In the genomic region with DNA sequence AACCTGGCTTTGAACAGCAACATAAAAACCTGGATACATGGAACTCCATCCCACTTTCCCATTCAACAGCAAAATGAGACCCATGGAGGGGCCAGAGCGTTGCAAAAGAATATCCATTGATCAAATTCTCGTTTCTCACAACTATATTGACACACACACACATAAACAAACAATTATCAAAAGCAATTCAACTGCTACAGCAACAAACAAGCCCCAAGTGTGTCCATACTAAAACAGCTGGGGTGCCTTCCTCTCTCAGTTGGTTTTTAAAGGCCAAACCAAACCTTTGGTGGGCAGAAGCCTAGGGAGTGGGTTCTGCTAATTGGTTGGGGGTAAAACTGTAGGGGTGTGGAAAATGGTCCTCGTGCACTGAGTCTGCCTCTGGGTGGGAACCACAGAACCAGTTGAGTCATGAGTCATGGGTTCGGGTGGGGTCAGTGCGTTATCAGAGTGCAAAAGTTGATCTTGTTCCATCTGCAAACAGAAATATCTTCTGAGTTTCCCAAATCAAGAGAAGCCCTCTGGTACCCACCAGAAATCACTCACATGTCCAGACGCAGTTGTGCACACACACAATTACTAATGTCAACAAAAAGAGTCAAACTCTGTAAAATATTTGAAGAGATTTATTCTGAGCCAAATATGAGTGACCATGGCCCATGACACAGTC, we compare ENCODE assay signal across 19 cellular contexts. TPM values are rescaled to one million over a fixed set of nuclear protein-coding genes. Genes with fewer than 3 reads are reported as not detected.
"Had no signal": no experiment of that assay in that cellular context is flagged by ENCODE, and none has a peak within 500 bp of the region (broad histone marks: within the 10 kb centered on the region; RNA-seq: fewer than 3 reads in every experiment).

No MANE protein-coding gene starts in this region.

- H3K4me3 Mint-ChIP-seq: activated T-helper 17 cell treated with anti-CD3 and anti-CD28 coated beads, Interleukin-2, amount 50 U/mL, for 72 hours; neural crest cell; stimulated activated naive CD8-positive, alpha-beta T cell treated with anti-CD3 and anti-CD28 coated beads, Interleukin-15, amount 100 ng/mL, for 72 hours had no signal

- H3K27me3 Mint-ChIP-seq: stimulated activated naive CD8-positive, alpha-beta T cell treated with anti-CD3 and anti-CD28 coated beads, Interleukin-15, amount 100 ng/mL, for 72 hours had no signal

- H3K9me3 ChIP-seq: gastroesophageal sphincter, thoracic aorta had no signal

- H3K36me3 ChIP-seq: cardiac muscle cell, gastroesophageal sphincter, heart right ventricle, thoracic aorta had no signal

- H3K4me1 ChIP-seq: gastroesophageal sphincter, heart right ventricle had no signal

- ATAC-seq: activated T-helper 17 cell treated with anti-CD3 and anti-CD28 coated beads, Interleukin-2, amount 50 U/mL, for 72 hours; gastroesophageal sphincter; heart right ventricle; left colon; sciatic nerve; stimulated activated naive CD8-positive, alpha-beta T cell treated with anti-CD3 and anti-CD28 coated beads, Interleukin-15, amount 100 ng/mL, for 72 hours had no signal

- H3K27ac ChIP-seq: cardiac muscle cell, gastroesophageal sphincter, heart right ventricle, thoracic aorta had no signal

- H3K27ac Mint-ChIP-seq: activated T-helper 17 cell treated with anti-CD3 and anti-CD28 coated beads, Interleukin-2, amount 50 U/mL, for 72 hours; stimulated activated naive CD8-positive, alpha-beta T cell treated with anti-CD3 and anti-CD28 coated beads, Interleukin-15, amount 100 ng/mL, for 72 hours had no signal

- DNase-seq: activated CD4-positive, alpha-beta T cell treated with anti-CD3 and anti-CD28 coated beads, Interleukin-2, amount 50 U/mL, for 1 hour; activated naive CD4-positive, alpha-beta T cell treated with anti-CD3 and anti-CD28 coated beads, Interleukin-2, amount 50 U/mL, for 16 hours; activated T-cell treated with anti-CD3 and anti-CD28 coated beads for 4 hours; heart right ventricle; left colon; stimulated activated CD4-positive, alpha-beta T cell treated with anti-CD3 and anti-CD28 coated beads, Interleukin-1b, Interleukin-23, amount 100 ng/mL, for 48 hours; stimulated activated naive CD8-positive, alpha-beta T cell treated with anti-CD3 and anti-CD28 coated beads, Interleukin-15, amount 100 ng/mL, for 72 hours; T-helper 2 cell had no signal

- H3K4me1 Mint-ChIP-seq: activated T-helper 17 cell treated with anti-CD3 and anti-CD28 coated beads, Interleukin-2, amount 50 U/mL, for 72 hours; neural crest cell; stimulated activated naive CD8-positive, alpha-beta T cell treated with anti-CD3 and anti-CD28 coated beads, Interleukin-15, amount 100 ng/mL, for 72 hours had no signal

- H3K4me3 ChIP-seq: cardiac muscle cell, gastroesophageal sphincter, heart right ventricle, lung, thoracic aorta had no signal

- H3K27me3 ChIP-seq: cardiac muscle cell, heart right ventricle had no signal

RNA-seq across cellular contexts. Expression of a gene that starts 18.5 kb away (rescaled TPM):
- total RNA-seq: activated CD8-positive, alpha-beta memory T cell treated with anti-CD3 and anti-CD28 coated beads for 36 hours; gastroesophageal sphincter; heart right ventricle; left colon; neural crest cell; osteoblast; pulmonary artery endothelial cell; thoracic aorta; urinary bladder had no signal

RNA-seq across cellular contexts. Expression of a gene that starts 31.1 kb away (rescaled TPM):
- total RNA-seq: left colon, neural crest cell, osteoblast, pulmonary artery endothelial cell, thoracic aorta had no signal

RNA-seq across cellular contexts. Expression of a gene that starts 41.6 kb away (rescaled TPM):
- total RNA-seq: activated CD8-positive, alpha-beta memory T cell treated with anti-CD3 and anti-CD28 coated beads for 36 hours; cardiac muscle cell; gastroesophageal sphincter; heart right ventricle; neural crest cell; osteoblast; pulmonary artery endothelial cell; sciatic nerve; thoracic aorta; urinary bladder had no signal

RNA-seq across cellular contexts. Expression of a gene that starts 58.7 kb away (rescaled TPM):
- total RNA-seq: activated CD8-positive, alpha-beta memory T cell treated with anti-CD3 and anti-CD28 coated beads for 36 hours; activated T-helper 17 cell treated with anti-CD3 and anti-CD28 coated beads, Interleukin-2, amount 50 U/mL, for 72 hours; cardiac muscle cell; neural crest cell; osteoblast; pulmonary artery endothelial cell had no signal
